Comparison of ENCODE assay signal across 16 cellular contexts in genomic region chr4:139524062-139524631, GRCh38.
DNase-seq lines count a peak whose midpoint lies in the region; ATAC-seq and TF ChIP-seq lines count a peak whose summit lies in the region.
"Had no signal": no experiment of that assay in that cellular context is flagged by ENCODE, and none has a peak within 500 bp of the region (broad histone marks: within the 10 kb centered on the region; RNA-seq: fewer than 3 reads in every experiment).

No MANE protein-coding gene starts in this region.

- H3K4me1 Mint-ChIP-seq in nephron progenitor cell = peaks cover 29% of the 10 kb centered on the region

- H3K4me3 ChIP-seq in GM12864 (ENCODE audit: low read depth, low read length) = no peak overlapping the region
- H3K4me3 ChIP-seq: prostate gland had no signal

- H3K27ac Mint-ChIP-seq in nephron progenitor cell = peak overlapping the region; percentile 74
- H3K27ac Mint-ChIP-seq: activated CD4-positive, alpha-beta memory T cell treated with anti-CD3 and anti-CD28 coated beads, Interleukin-2, amount 10 ng/mL, durations not matched to agents 7 days and 5 days had no signal

- peaks cover 74% of the 10 kb centered on the region for H3K36me3 Mint-ChIP-seq in nephron progenitor cell (ENCODE audit: low read depth)

- ATAC-seq in HG03342 (IDR thresholded peaks at IDR 0.05; ENCODE audit: unreplicated experiment) (peak; percentile 29), GM18907 (IDR thresholded peaks at IDR 0.05; ENCODE audit: unreplicated experiment) (no peak), GM21367 (IDR thresholded peaks at IDR 0.05; ENCODE audit: unreplicated experiment) (no peak), HG02623 (IDR thresholded peaks at IDR 0.05; ENCODE audit: unreplicated experiment) (no peak)

- H3K4me3 Mint-ChIP-seq in nephron progenitor cell = no peak overlapping the region
- H3K4me3 Mint-ChIP-seq: activated CD4-positive, alpha-beta memory T cell treated with anti-CD3 and anti-CD28 coated beads, Interleukin-2, amount 10 ng/mL, durations not matched to agents 7 days and 5 days had no signal

- no peaks in the 10 kb centered on the region for H3K27me3 Mint-ChIP-seq in nephron progenitor cell (ENCODE audit: low read depth, poor library complexity)
- H3K27me3 Mint-ChIP-seq: activated CD4-positive, alpha-beta memory T cell treated with anti-CD3 and anti-CD28 coated beads, Interleukin-2, amount 10 ng/mL, durations not matched to agents 7 days and 5 days had no signal

- DNase-seq in GM12864 (ENCODE audit: low read depth) = peak; percentile 24
- DNase-seq in cerebellar cortex (ENCODE audit: low spot score) = peak; percentile 36
- no peak for DNase-seq in nephron progenitor cell
- DNase-seq in stimulated activated CD4-positive, alpha-beta T cell treated with anti-CD3 and anti-CD28 coated beads, Interleukin-2, amount 100 ng/mL, for 24 hours = no peak
- DNase-seq: activated CD4-positive, alpha-beta memory T cell treated with anti-CD3 and anti-CD28 coated beads, Interleukin-2, amount 10 ng/mL, durations not matched to agents 7 days and 5 days; AML-193; aorta; foreskin fibroblast; GOT3; NCI-H1105 treated with DMSO at 0.1 percent for 48 hours; NCI-H446 treated with DMSO at 0.1 percent for 48 hours had no signal

- TF ChIP-seq CTCF in GM12864 (IDR thresholded peaks at IDR 0.05; ENCODE audit: low read depth, low read length, missing control alignments) (no peak), nephron progenitor cell (IDR thresholded peaks at IDR 0.05) (no peak)

- H3K9me3 Mint-ChIP-seq in nephron progenitor cell = no peaks in the 10 kb centered on the region
- H3K9me3 Mint-ChIP-seq: activated CD4-positive, alpha-beta memory T cell treated with anti-CD3 and anti-CD28 coated beads, Interleukin-2, amount 10 ng/mL, durations not matched to agents 7 days and 5 days had no signal

Comparison
In these comparisons a context has a peak if more than half of its experiments do, and no peak if none do; other contexts are left out.
1. DNase-seq: peak in GM12864 (single experiment) and cerebellar cortex (single experiment); none in nephron progenitor cell (single experiment) and stimulated activated CD4-positive, alpha-beta T cell treated with anti-CD3 and anti-CD28 coated beads, Interleukin-2, amount 100 ng/mL, for 24 hours (0 of 2).